In the genomic region with DNA sequence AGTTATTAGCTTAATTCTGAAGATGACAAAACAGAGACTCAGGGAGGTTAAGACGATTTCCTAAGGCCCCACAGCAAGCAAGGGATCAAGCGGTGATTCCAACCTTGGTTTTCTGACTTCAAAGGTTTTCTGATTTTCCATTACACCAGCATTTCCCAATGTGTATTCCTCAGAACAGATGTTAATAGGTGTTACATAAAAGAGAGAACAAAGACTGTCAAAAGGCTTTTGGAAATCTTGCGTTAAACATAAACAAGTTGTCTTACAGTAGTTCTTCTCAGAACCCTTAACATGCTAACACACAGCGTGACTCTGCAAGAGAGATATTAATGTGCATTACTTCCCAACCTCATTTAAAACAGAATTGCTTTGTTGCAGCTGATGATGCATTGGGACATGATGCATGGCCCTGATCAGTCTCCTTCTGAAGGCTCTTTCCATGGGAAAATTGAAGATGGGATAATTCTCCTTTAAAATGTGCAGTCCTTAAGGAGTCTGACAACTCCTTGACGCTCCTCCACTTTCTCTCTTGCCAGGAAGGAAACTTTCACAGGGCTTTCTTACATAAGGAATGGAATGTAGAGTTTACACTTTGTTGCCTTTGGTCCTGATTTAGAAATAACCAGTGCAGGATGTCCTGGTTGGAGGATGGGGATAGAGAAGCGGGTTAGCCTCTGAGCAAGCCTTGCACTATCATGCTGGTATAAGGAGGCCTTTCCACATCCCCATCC, we compare ENCODE assay signal across 1 cellular context.
TF ChIP-seq lines count a peak whose summit lies in the region.

No MANE protein-coding gene starts in this region.

TF ChIP-seq in HepG2, 621 proteins besides CTCF, POLR2A, EP300 and RAD21 (continued from another document and continues in another):
- TF ChIP-seq, protein P1, sequence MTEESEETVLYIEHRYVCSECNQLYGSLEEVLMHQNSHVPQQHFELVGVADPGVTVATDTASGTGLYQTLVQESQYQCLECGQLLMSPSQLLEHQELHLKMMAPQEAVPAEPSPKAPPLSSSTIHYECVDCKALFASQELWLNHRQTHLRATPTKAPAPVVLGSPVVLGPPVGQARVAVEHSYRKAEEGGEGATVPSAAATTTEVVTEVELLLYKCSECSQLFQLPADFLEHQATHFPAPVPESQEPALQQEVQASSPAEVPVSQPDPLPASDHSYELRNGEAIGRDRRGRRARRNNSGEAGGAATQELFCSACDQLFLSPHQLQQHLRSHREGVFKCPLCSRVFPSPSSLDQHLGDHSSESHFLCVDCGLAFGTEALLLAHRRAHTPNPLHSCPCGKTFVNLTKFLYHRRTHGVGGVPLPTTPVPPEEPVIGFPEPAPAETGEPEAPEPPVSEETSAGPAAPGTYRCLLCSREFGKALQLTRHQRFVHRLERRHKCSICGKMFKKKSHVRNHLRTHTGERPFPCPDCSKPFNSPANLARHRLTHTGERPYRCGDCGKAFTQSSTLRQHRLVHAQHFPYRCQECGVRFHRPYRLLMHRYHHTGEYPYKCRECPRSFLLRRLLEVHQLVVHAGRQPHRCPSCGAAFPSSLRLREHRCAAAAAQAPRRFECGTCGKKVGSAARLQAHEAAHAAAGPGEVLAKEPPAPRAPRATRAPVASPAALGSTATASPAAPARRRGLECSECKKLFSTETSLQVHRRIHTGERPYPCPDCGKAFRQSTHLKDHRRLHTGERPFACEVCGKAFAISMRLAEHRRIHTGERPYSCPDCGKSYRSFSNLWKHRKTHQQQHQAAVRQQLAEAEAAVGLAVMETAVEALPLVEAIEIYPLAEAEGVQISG (CRISPR knock-in tag; IDR thresholded peaks at IDR 0.05) = no peak
- TF ChIP-seq JARID2 (CRISPR knock-in tag; IDR thresholded peaks at IDR 0.05; ENCODE audit: insufficient replicate concordance) (no peak), SOX6 (IDR thresholded peaks at IDR 0.05) (no peak), SOX6 (CRISPR knock-in tag; IDR thresholded peaks at IDR 0.05) (peak; percentile 56; the same call in 1 of the 2 replicates), PITX1 (CRISPR knock-in tag; IDR thresholded peaks at IDR 0.05) (no peak), REL (CRISPR knock-in tag; conservative IDR thresholded peaks at IDR 0.05) (no peak), ZNF543 (CRISPR knock-in tag; IDR thresholded peaks at IDR 0.05) (0 out of 2 replicates have a peak, but pooled peaks have one; percentile 12), RFXANK (CRISPR knock-in tag; IDR thresholded peaks at IDR 0.05) (no peak), JUNB (CRISPR knock-in tag; IDR thresholded peaks at IDR 0.05; ENCODE audit: borderline replicate concordance) (no peak), KDM1A (CRISPR knock-in tag; IDR thresholded peaks at IDR 0.05) (peak; percentile 28; the same call in 1 of the 2 replicates), MXI1 (IDR thresholded peaks at IDR 0.05; ENCODE audit: borderline replicate concordance, low read depth, low read length) (no peak), HOXA5 (CRISPR knock-in tag; IDR thresholded peaks at IDR 0.05) (peak; percentile 56; the same call in 1 of the 2 replicates), NCOR1 (IDR thresholded peaks at IDR 0.05; ENCODE audit: borderline replicate concordance, low read length) (0 out of 2 replicates have a peak, but pooled peaks have one; percentile 55), NFRKB (IDR thresholded peaks at IDR 0.05) (no peak), IRF2 (CRISPR knock-in tag; IDR thresholded peaks at IDR 0.05) (0 out of 2 replicates have a peak, but pooled peaks have one; percentile 13), CHD4 (IDR thresholded peaks at IDR 0.05; ENCODE audit: borderline replicate concordance, low read length) (peak; percentile 60; the same call in 1 of the 2 replicates), ATM (IDR thresholded peaks at IDR 0.05; ENCODE audit: borderline replicate concordance) (no peak), ZNF501 (CRISPR knock-in tag; IDR thresholded peaks at IDR 0.05) (no peak), ZBTB7B (CRISPR knock-in tag; IDR thresholded peaks at IDR 0.05) (no peak), ZNF782 (CRISPR knock-in tag; IDR thresholded peaks at IDR 0.05; ENCODE audit: borderline replicate concordance) (no peak), ZNF768 (CRISPR knock-in tag; IDR thresholded peaks at IDR 0.05) (peak; percentile 62; the same call in 1 of the 2 replicates), ZNF713 (CRISPR knock-in tag; IDR thresholded peaks at IDR 0.05) (no peak), ZNF232 (CRISPR knock-in tag; IDR thresholded peaks at IDR 0.05; ENCODE audit: borderline replicate concordance) (no peak), NCOA1 (CRISPR knock-in tag; IDR thresholded peaks at IDR 0.05) (no peak), POLR2AphosphoS5 (IDR thresholded peaks at IDR 0.05; ENCODE audit: low read depth, low read length) (no peak), ZNF563 (CRISPR knock-in tag; IDR thresholded peaks at IDR 0.05) (no peak), ZNF205 (CRISPR knock-in tag; IDR thresholded peaks at IDR 0.05) (peak; percentile 92), TSC22D2 (CRISPR knock-in tag; IDR thresholded peaks at IDR 0.05; ENCODE audit: borderline replicate concordance) (no peak), RNF2 (conservative IDR thresholded peaks at IDR 0.05; ENCODE audit: low read depth) (no peak), ZNF572 (CRISPR knock-in tag; IDR thresholded peaks at IDR 0.05) (no peak), FOXJ3 (CRISPR knock-in tag; IDR thresholded peaks at IDR 0.05; ENCODE audit: borderline replicate concordance) (peak; percentile 70; the same call in 1 of the 2 replicates), ZBTB42 (CRISPR knock-in tag; IDR thresholded peaks at IDR 0.05) (no peak), ZNF3 (CRISPR knock-in tag; IDR thresholded peaks at IDR 0.05) (no peak), ZNF878 (CRISPR knock-in tag; IDR thresholded peaks at IDR 0.05) (peak; percentile 31; the same call in 1 of the 2 replicates), KDM5A (IDR thresholded peaks at IDR 0.05; ENCODE audit: borderline replicate concordance, low read length) (no peak), HMG20A (CRISPR knock-in tag; IDR thresholded peaks at IDR 0.05; ENCODE audit: borderline replicate concordance) (peak; percentile 41; the same call in 1 of the 2 replicates), HMGA1 (CRISPR knock-in tag; conservative IDR thresholded peaks at IDR 0.05) (no peak), SMARCC2 (IDR thresholded peaks at IDR 0.05) (no peak), ZNF709 (CRISPR knock-in tag; IDR thresholded peaks at IDR 0.05) (no peak), HIVEP1 (CRISPR knock-in tag; IDR thresholded peaks at IDR 0.05) (no peak), ZNF510 (CRISPR knock-in tag; IDR thresholded peaks at IDR 0.05; ENCODE audit: low read depth) (0 out of 2 replicates have a peak, but pooled peaks have one; percentile 55), NFYC (CRISPR knock-in tag; IDR thresholded peaks at IDR 0.05) (0 out of 2 replicates have a peak, but pooled peaks have one; percentile 15), SP4 (CRISPR knock-in tag; IDR thresholded peaks at IDR 0.05) (no peak), ZNF101 (CRISPR knock-in tag; IDR thresholded peaks at IDR 0.05; ENCODE audit: borderline replicate concordance, low read depth) (no peak), GATAD2A (CRISPR knock-in tag; IDR thresholded peaks at IDR 0.05) (peak; percentile 73; the same call in 1 of the 2 replicates), ZNF775 (CRISPR knock-in tag; IDR thresholded peaks at IDR 0.05; ENCODE audit: borderline replicate concordance) (no peak), SP5 (CRISPR knock-in tag; IDR thresholded peaks at IDR 0.05; ENCODE audit: borderline replicate concordance, low read depth) (no peak), ZKSCAN1 (IDR thresholded peaks at IDR 0.05; ENCODE audit: low read length) (no peak), ISL2 (CRISPR knock-in tag; IDR thresholded peaks at IDR 0.05) (peak; percentile 81), MAFG (CRISPR knock-in tag; IDR thresholded peaks at IDR 0.05) (no peak), PRPF4 (IDR thresholded peaks at IDR 0.05; ENCODE audit: low read depth, low read length, poor library complexity, severe bottlenecking) (no peak), NFKBIZ (CRISPR knock-in tag; IDR thresholded peaks at IDR 0.05) (no peak), FOXP1 (IDR thresholded peaks at IDR 0.05) (no peak), FOXP1 (CRISPR knock-in tag; IDR thresholded peaks at IDR 0.05) (peak; percentile 13; the same call in 1 of the 2 replicates), MTA3 (CRISPR knock-in tag; IDR thresholded peaks at IDR 0.05) (no peak), RELA (CRISPR knock-in tag; IDR thresholded peaks at IDR 0.05) (no peak), SOX5 (CRISPR knock-in tag; IDR thresholded peaks at IDR 0.05; ENCODE audit: borderline replicate concordance) (peak; percentile 67; the same call in 1 of the 2 replicates), ZMYM2 (CRISPR knock-in tag; IDR thresholded peaks at IDR 0.05) (peak; percentile 6; the same call in 1 of the 2 replicates), ARNT2 (CRISPR knock-in tag; IDR thresholded peaks at IDR 0.05; ENCODE audit: low read depth) (no peak), ZFP1 (CRISPR knock-in tag; IDR thresholded peaks at IDR 0.05) (peak; percentile 51; the same call in 1 of the 2 replicates), SRSF9 (IDR thresholded peaks at IDR 0.05; ENCODE audit: borderline replicate concordance, insufficient read depth, low read depth, low read length, poor library complexity, severe bottlenecking) (no peak), ZNF773 (CRISPR knock-in tag; IDR thresholded peaks at IDR 0.05; ENCODE audit: borderline replicate concordance) (no peak), ZNF33B (CRISPR knock-in tag; IDR thresholded peaks at IDR 0.05) (no peak)
- TF ChIP-seq, protein P2, sequence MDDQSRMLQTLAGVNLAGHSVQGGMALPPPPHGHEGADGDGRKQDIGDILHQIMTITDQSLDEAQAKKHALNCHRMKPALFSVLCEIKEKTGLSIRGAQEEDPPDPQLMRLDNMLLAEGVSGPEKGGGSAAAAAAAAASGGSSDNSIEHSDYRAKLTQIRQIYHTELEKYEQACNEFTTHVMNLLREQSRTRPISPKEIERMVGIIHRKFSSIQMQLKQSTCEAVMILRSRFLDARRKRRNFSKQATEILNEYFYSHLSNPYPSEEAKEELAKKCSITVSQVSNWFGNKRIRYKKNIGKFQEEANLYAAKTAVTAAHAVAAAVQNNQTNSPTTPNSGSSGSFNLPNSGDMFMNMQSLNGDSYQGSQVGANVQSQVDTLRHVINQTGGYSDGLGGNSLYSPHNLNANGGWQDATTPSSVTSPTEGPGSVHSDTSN (CRISPR knock-in tag; IDR thresholded peaks at IDR 0.05; ENCODE audit: borderline replicate concordance) = no peak
- TF ChIP-seq, protein P3, sequence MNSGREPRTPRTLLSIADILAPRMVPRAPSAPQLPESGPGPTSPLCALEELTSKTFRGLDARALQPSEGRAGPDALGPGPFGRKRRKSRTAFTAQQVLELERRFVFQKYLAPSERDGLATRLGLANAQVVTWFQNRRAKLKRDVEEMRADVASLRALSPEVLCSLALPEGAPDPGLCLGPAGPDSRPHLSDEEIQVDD (CRISPR knock-in tag; IDR thresholded peaks at IDR 0.05; ENCODE audit: borderline replicate concordance) = no peak
- TF ChIP-seq, protein P4, sequence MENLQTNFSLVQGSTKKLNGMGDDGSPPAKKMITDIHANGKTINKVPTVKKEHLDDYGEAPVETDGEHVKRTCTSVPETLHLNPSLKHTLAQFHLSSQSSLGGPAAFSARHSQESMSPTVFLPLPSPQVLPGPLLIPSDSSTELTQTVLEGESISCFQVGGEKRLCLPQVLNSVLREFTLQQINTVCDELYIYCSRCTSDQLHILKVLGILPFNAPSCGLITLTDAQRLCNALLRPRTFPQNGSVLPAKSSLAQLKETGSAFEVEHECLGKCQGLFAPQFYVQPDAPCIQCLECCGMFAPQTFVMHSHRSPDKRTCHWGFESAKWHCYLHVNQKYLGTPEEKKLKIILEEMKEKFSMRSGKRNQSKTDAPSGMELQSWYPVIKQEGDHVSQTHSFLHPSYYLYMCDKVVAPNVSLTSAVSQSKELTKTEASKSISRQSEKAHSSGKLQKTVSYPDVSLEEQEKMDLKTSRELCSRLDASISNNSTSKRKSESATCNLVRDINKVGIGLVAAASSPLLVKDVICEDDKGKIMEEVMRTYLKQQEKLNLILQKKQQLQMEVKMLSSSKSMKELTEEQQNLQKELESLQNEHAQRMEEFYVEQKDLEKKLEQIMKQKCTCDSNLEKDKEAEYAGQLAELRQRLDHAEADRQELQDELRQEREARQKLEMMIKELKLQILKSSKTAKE (CRISPR knock-in tag; IDR thresholded peaks at IDR 0.05; ENCODE audit: borderline replicate concordance) = no peak
- TF ChIP-seq, protein P5, sequence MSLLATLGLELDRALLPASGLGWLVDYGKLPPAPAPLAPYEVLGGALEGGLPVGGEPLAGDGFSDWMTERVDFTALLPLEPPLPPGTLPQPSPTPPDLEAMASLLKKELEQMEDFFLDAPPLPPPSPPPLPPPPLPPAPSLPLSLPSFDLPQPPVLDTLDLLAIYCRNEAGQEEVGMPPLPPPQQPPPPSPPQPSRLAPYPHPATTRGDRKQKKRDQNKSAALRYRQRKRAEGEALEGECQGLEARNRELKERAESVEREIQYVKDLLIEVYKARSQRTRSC (CRISPR knock-in tag; IDR thresholded peaks at IDR 0.05; ENCODE audit: low read depth) = no peak
- TF ChIP-seq, protein P6, sequence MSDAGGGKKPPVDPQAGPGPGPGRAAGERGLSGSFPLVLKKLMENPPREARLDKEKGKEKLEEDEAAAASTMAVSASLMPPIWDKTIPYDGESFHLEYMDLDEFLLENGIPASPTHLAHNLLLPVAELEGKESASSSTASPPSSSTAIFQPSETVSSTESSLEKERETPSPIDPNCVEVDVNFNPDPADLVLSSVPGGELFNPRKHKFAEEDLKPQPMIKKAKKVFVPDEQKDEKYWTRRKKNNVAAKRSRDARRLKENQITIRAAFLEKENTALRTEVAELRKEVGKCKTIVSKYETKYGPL (CRISPR knock-in tag; IDR thresholded peaks at IDR 0.05) = no peak
- TF ChIP-seq, protein P7, sequence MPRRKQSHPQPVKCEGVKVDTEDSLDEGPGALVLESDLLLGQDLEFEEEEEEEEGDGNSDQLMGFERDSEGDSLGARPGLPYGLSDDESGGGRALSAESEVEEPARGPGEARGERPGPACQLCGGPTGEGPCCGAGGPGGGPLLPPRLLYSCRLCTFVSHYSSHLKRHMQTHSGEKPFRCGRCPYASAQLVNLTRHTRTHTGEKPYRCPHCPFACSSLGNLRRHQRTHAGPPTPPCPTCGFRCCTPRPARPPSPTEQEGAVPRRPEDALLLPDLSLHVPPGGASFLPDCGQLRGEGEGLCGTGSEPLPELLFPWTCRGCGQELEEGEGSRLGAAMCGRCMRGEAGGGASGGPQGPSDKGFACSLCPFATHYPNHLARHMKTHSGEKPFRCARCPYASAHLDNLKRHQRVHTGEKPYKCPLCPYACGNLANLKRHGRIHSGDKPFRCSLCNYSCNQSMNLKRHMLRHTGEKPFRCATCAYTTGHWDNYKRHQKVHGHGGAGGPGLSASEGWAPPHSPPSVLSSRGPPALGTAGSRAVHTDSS (CRISPR knock-in tag; conservative IDR thresholded peaks at IDR 0.05) = no peak
- TF ChIP-seq, protein P8, sequence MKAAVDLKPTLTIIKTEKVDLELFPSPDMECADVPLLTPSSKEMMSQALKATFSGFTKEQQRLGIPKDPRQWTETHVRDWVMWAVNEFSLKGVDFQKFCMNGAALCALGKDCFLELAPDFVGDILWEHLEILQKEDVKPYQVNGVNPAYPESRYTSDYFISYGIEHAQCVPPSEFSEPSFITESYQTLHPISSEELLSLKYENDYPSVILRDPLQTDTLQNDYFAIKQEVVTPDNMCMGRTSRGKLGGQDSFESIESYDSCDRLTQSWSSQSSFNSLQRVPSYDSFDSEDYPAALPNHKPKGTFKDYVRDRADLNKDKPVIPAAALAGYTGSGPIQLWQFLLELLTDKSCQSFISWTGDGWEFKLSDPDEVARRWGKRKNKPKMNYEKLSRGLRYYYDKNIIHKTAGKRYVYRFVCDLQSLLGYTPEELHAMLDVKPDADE (CRISPR knock-in tag; IDR thresholded peaks at IDR 0.05) = 0 out of 2 replicates have a peak, but pooled peaks have one; percentile 39
